In the genomic region with DNA sequence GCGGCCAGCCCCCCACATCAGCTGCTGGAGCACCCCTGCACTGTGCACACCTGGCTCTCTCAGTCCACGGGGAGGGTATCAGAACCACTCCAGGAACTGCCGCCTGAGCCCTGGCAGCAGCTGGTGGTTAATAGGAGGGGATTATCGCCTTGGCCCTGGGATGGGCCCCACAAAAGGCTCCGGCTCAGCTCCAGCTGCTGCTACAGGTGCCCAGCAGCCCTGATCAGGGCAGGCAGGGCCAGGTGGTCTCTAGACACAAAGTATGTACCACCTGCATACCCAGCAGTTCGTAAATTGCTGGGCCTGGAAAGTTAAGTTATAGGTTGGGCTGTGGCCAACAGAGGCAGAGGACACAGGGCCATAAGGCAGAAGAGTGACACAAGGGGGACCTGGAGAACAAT, we compare ENCODE assay signal across 15 cellular contexts. TPM values are rescaled to one million over a fixed set of nuclear protein-coding genes. Genes with fewer than 3 reads are reported as not detected.
DNase-seq lines count a peak whose midpoint lies in the region; ATAC-seq, FAIRE-seq and TF ChIP-seq lines count a peak whose summit lies in the region.
"Had no signal": no experiment of that assay in that cellular context is flagged by ENCODE, and none has a peak within 500 bp of the region (broad histone marks: within the 10 kb centered on the region; RNA-seq: fewer than 3 reads in every experiment).

No MANE protein-coding gene starts in this region.

- H3K36me3 ChIP-seq in RWPE2 (ENCODE audit: low read depth) = peaks cover 59% of the 10 kb centered on the region
- H3K36me3 ChIP-seq in right lobe of liver = peaks cover 0 to 6% (median 3%) of the 10 kb centered on the region in 4 donors
- peaks cover 0 to 2% of the 10 kb centered on the region in 2 donors for H3K36me3 ChIP-seq in aorta (ENCODE audit: control insufficient read depth in 1 of 2, insufficient read depth in 2 of 2, low read length in 1 of 2)
- H3K36me3 ChIP-seq: thoracic aorta had no signal

- 88% methylated on average over 2 of the region's 6 CpGs for WGBS in right lobe of liver (ENCODE audit: insufficient coverage, low coverage, low lambda C conversion rate, missing lambda C conversion rate)
- 68 to 72% methylated on average over 6 of the region's 6 CpGs for WGBS in aorta, 2 donors

- H3K4me1 ChIP-seq in RWPE2 (ENCODE audit: insufficient read depth, poor library complexity, severe bottlenecking) (no peaks in the 10 kb centered on the region), right lobe of liver (peaks cover 0 to 91% (median 48%) of the 10 kb centered on the region in 4 donors), aorta (ENCODE audit: control insufficient read depth in 1 of 2, insufficient read depth in 2 of 2, low read length in 2 of 2) (no peaks in the 10 kb centered on the region)

- no peak for TF ChIP-seq POLR2A in right lobe of liver (IDR thresholded peaks at IDR 0.05)

- ATAC-seq in Right ventricle myocardium inferior (peak; percentile 2), left ventricle myocardium superior (no peak), RWPE2 (ENCODE audit: low read depth) (no peak), right lobe of liver (no peak), aorta (ENCODE audit: low FRiP score) (no peak), GM19328 (IDR thresholded peaks at IDR 0.05; ENCODE audit: unreplicated experiment) (no peak), HG02938 (IDR thresholded peaks at IDR 0.05; ENCODE audit: unreplicated experiment) (no peak)
- ATAC-seq: activated CD8-positive, alpha-beta T cell treated with anti-CD3 and anti-CD28 coated beads for 36 hours had no signal

- H3K9me3 ChIP-seq in RWPE2 (ENCODE audit: severe bottlenecking) (no peaks in the 10 kb centered on the region), right lobe of liver (no peaks in the 10 kb centered on the region), aorta (ENCODE audit: control insufficient read depth, low read length) (no peaks in the 10 kb centered on the region)
- H3K9me3 ChIP-seq: neutrophil, thoracic aorta had no signal

- peak; percentile 40 for DNase-seq in Right ventricle myocardium inferior (ENCODE audit: missing footprints)
- DNase-seq in left ventricle myocardium superior = no peak
- DNase-seq in RWPE2 (ENCODE audit: low spot score) = peak; percentile 44
- DNase-seq in right lobe of liver = peak in 2 of 3 donors; percentile 34 to 37
- peak; percentile 30 to 48 for DNase-seq in aorta
- DNase-seq in RCC 7860 (ENCODE audit: low spot score) = no peak
- DNase-seq: activated CD8-positive, alpha-beta T cell treated with anti-CD3 and anti-CD28 coated beads for 36 hours; AML-193; stimulated activated CD4-positive, alpha-beta T cell treated with anti-CD3 and anti-CD28 coated beads, Interleukin-4, amount 100 ng/mL, for 4 hours had no signal

- no peaks in the 10 kb centered on the region for H3K27me3 ChIP-seq in RWPE2 (ENCODE audit: insufficient read depth, poor library complexity, severe bottlenecking)
- H3K27me3 ChIP-seq in right lobe of liver = no peaks in the 10 kb centered on the region
- H3K27me3 ChIP-seq in aorta (ENCODE audit: control insufficient read depth in 1 of 2, insufficient read depth in 2 of 2, low read length in 1 of 2) = no peaks in the 10 kb centered on the region
- H3K27me3 ChIP-seq: neutrophil had no signal

- intact Hi-C loops in Right ventricle myocardium inferior (cut with DNase I) (no loop called here), left ventricle myocardium superior (cut with micrococcal nuclease) (no loop called here), right lobe of liver (cut with DNase I) (no loop called here), aorta (cut with DNase I) (no loop called here)

- H3K27ac ChIP-seq in RWPE2 (ENCODE audit: poor library complexity, severe bottlenecking) (no peak overlapping the region), right lobe of liver (no peak overlapping the region), aorta (ENCODE audit: low read depth in 1 of 2, low read length in 2 of 2) (no peak overlapping the region)
- H3K27ac ChIP-seq: neutrophil, thoracic aorta had no signal

- TF ChIP-seq CTCF in RWPE2 (IDR thresholded peaks at IDR 0.05; ENCODE audit: poor library complexity, severe bottlenecking) = no peak
- no peak for TF ChIP-seq CTCF in right lobe of liver (IDR thresholded peaks at IDR 0.05)

- H3K4me3 ChIP-seq in RWPE2 (ENCODE audit: severe bottlenecking) = no peak overlapping the region
- no peak overlapping the region for H3K4me3 ChIP-seq in right lobe of liver
- H3K4me3 ChIP-seq in aorta (ENCODE audit: low read length in 2 of 2) = no peak overlapping the region
- H3K4me3 ChIP-seq: thoracic aorta had no signal

- FAIRE-seq in RCC 7860 (lab: Jason Lieb, UNC) = no peak
- FAIRE-seq: H54 had no signal

RNA-seq across cellular contexts. Expression of gene RRBP1, which starts 35.1 kb away (rescaled TPM):
- 38.5 TPM for total RNA-seq in Right ventricle myocardium inferior
- 35.6 TPM for total RNA-seq in left ventricle myocardium superior
- total RNA-seq in right lobe of liver = 100 to 1,000 TPM; 121 to 274 (median 193) TPM
- 100 to 1,000 TPM; 165 to 178 TPM for total RNA-seq in aorta
- polyA plus RNA-seq in aorta = 10 to 100 TPM; 19.3 to 78.6 TPM

RNA-seq across cellular contexts. Expression of gene BANF2, which starts 52.9 kb away (rescaled TPM):
- total RNA-seq in Right ventricle myocardium inferior (not detected), left ventricle myocardium superior (not detected), right lobe of liver (not detected), aorta (not detected)
- polyA plus RNA-seq in aorta = not detected
- total RNA-seq: activated CD8-positive, alpha-beta T cell treated with anti-CD3 and anti-CD28 coated beads for 36 hours; SK-MEL-5; thoracic aorta had no signal

Comparison
In these comparisons a context has a peak if more than half of its experiments do, and no peak if none do; other contexts are left out.
1. DNase-seq: peak in Right ventricle myocardium inferior (single experiment), RWPE2 (single experiment), right lobe of liver (2 of 3) and aorta (2 of 2); none in left ventricle myocardium superior (single experiment) and RCC 7860 (single experiment).